In the genomic region with DNA sequence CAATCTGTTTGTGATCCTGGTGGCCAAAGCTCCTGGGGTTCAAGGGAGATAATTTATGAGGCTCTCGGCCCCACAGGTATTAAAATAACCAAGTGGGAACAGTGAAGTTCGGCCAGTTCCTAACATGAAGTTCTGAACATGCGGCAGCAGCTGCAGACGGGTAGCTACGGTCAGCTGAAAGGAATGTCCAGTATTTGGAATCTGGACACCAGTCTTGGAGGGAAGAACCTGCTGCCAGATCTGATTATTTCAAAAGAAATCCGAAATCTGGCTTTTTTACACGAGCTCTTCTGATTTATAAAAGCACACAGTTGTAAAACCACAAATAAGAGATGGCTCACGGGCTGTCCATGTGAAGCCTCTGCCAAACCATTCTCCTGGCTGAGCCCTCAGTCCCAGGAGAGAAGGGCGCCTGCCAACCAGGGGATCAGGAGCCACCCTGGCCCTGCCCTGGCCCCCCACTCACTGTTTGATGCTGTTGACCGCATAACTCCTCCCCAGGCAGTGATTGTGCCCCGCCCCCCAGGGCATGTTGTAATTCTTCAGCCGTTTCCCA, we compare ENCODE assay signal across 1 cellular context.
TF ChIP-seq lines count a peak whose summit lies in the region.

No MANE protein-coding gene starts in this region.

TF ChIP-seq in IMR-90, 13 proteins besides CTCF, POLR2A, EP300 and RAD21 (continued from another document):
- TF ChIP-seq, protein P1, sequence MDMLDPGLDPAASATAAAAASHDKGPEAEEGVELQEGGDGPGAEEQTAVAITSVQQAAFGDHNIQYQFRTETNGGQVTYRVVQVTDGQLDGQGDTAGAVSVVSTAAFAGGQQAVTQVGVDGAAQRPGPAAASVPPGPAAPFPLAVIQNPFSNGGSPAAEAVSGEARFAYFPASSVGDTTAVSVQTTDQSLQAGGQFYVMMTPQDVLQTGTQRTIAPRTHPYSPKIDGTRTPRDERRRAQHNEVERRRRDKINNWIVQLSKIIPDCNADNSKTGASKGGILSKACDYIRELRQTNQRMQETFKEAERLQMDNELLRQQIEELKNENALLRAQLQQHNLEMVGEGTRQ (IDR thresholded peaks at IDR 0.05; ENCODE audit: low read depth, low read length): no peak
- TF ChIP-seq MAZ (IDR thresholded peaks at IDR 0.05; ENCODE audit: borderline replicate concordance, low read depth, low read length) (no peak), RCOR1 (IDR thresholded peaks at IDR 0.05; ENCODE audit: insufficient replicate concordance, low read length) (no peak), CEBPB (IDR thresholded peaks at IDR 0.05; ENCODE audit: low read depth, low read length) (no peak), NFE2L2 (IDR thresholded peaks at IDR 0.05; ENCODE audit: low read depth, low read length) (no peak), SMC3 (IDR thresholded peaks at IDR 0.05; ENCODE audit: low read depth, low read length) (no peak)
